Comparison of ENCODE assay signal across 8 cellular contexts in the genomic region with DNA sequence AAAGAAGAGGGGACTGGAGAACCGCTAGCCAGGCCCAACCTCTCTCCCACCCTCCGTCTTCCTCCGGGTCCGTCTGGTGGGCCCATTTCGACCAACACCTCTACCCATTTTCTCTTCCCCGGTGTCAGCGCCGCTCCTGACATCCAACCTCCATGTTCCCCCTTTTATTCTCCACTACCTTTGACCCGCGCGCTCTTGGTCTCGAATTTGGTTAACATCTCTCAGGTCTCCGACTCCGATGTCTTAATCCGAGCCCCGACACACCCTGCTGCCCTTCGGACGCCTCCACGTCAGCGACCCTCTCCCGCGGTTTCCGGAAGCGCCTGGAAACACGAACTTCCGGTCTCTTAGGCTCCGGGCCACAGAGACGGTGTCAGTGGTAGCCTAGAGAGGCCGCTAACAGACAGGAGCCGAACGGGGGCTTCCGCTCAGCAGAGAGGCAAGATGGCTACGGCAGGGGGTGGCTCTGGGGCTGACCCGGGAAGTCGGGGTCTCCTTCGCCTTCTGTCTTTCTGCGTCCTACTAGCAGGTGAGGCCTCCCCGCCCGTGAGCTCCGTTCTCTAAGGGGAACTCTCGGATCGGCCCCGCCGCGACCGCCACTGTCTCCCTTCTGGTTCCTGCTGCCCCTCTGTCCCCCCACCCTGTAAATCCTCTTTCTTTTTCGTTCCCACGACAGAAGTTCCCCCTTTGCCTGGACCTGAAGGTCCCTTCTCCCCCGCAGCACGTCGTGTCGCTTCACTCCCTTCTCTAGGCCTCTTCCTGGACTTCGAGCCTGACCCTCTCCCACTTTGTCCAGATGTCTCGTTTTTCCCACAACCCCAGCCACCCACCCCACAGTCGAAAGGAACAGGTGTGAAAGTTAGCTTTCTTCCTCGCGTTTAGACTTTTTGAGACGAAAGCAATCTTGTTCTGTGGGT. TPM values are rescaled to one million over a fixed set of nuclear protein-coding genes. Genes with fewer than 3 reads are reported as not detected.
DNase-seq lines count a peak whose midpoint lies in the region; ATAC-seq and TF ChIP-seq lines count a peak whose summit lies in the region.

Gene COPA, minus strand, starts transcription at position 298 of the 917 bp plus-strand sequence. Its CDS starts 80 bp downstream, at position 218.
Gene NCSTN, plus strand, starts transcription at position 431 of the 917 bp plus-strand sequence. Its CDS starts 14 bp downstream, at position 445.

- peak within 1 kb of the TSS; percentile 77 for H3K4me3 ChIP-seq in CD8-positive, alpha-beta memory T cell (ENCODE audit: low read length)

- peaks cover 8 to 72% (median 12%) of the 10 kb centered on the region in 3 donors for H3K36me3 Mint-ChIP-seq in CD8-positive, alpha-beta memory T cell
- peaks cover 54% of the 10 kb centered on the region for H3K36me3 Mint-ChIP-seq in effector memory CD8-positive, alpha-beta T cell (ENCODE audit: insufficient read depth)
- H3K36me3 Mint-ChIP-seq in memory B cell = peaks cover 17% of the 10 kb centered on the region

- H3K4me3 Mint-ChIP-seq in CD8-positive, alpha-beta memory T cell = peak within 1 kb of the TSS; percentile 98 to 100 (median 100)
- peak within 1 kb of the TSS; percentile 94 to 99 for H3K4me3 Mint-ChIP-seq in effector memory CD8-positive, alpha-beta T cell
- peak within 1 kb of the TSS; percentile 95 for H3K4me3 Mint-ChIP-seq in memory B cell

- H3K9me3 Mint-ChIP-seq in CD8-positive, alpha-beta memory T cell = no peaks in the 10 kb centered on the region
- no peaks in the 10 kb centered on the region for H3K9me3 Mint-ChIP-seq in effector memory CD8-positive, alpha-beta T cell
- H3K9me3 Mint-ChIP-seq in memory B cell = no peaks in the 10 kb centered on the region

- peak; percentile 84 to 95 (median 90) for DNase-seq in CD8-positive, alpha-beta memory T cell
- DNase-seq in GM20000 (ENCODE audit: low spot score) (peak; percentile 90), HT1080 (ENCODE audit: low read depth) (peak; percentile 91), NOMO-1 treated with DMSO at 0.1 percent for 48 hours (lab: John Stamatoyannopoulos, UW; ENCODE audit: unreplicated experiment) (peak; percentile 89), memory B cell (ENCODE audit: low spot score in 2 of 2) (peak; percentile 81 to 91)
- peak; percentile 77 to 80 for DNase-seq in activated CD8-positive, alpha-beta memory T cell treated with anti-CD3 and anti-CD28 coated beads for 4 hours (ENCODE audit: low read depth in 2 of 2)
- peak; percentile 87 to 88 (median 87) for DNase-seq in effector memory CD8-positive, alpha-beta T cell
- DNase-seq in stimulated activated CD8-positive, alpha-beta memory T cell treated with anti-CD3 and anti-CD28 coated beads, Interleukin-12 subunit alpha, Interleukin-12 subunit beta, amount 100 ng/mL, for 24 hours (ENCODE audit: extremely low read depth) = peak; percentile 78

- H3K27ac ChIP-seq in CD8-positive, alpha-beta memory T cell (ENCODE audit: low read depth, low read length) = peak within 1 kb of the TSS; percentile 97

- CTCF ChIA-PET in CD8-positive, alpha-beta memory T cell (lab: Charles Lee) = interaction anchor here (0.6 to 1.7 kb wide), 2 partner anchors 12 to 200 kb away, joined by 4 to 5 read pairs; no protein-coding TSS in a partner anchor

- TF ChIP-seq CTCF in GM20000 (IDR thresholded peaks at IDR 0.05; ENCODE audit: extremely low read depth, missing control alignments) = no peak

- POLR2A ChIA-PET in CD8-positive, alpha-beta memory T cell (lab: Charles Lee) = no interaction called here

- no peaks in the 10 kb centered on the region for H3K9me3 ChIP-seq in CD8-positive, alpha-beta memory T cell (ENCODE audit: low read length)

- H3K4me1 ChIP-seq in CD8-positive, alpha-beta memory T cell (ENCODE audit: insufficient read depth, low read length) = peaks cover 22% of the 10 kb centered on the region

- H3K27me3 Mint-ChIP-seq in CD8-positive, alpha-beta memory T cell = peaks cover 0 to 4% of the 10 kb centered on the region in 2 donors
- H3K27me3 Mint-ChIP-seq in effector memory CD8-positive, alpha-beta T cell = no peaks in the 10 kb centered on the region
- no peaks in the 10 kb centered on the region for H3K27me3 Mint-ChIP-seq in memory B cell

- peaks cover 61 to 76% (median 71%) of the 10 kb centered on the region in 3 donors for H3K4me1 Mint-ChIP-seq in CD8-positive, alpha-beta memory T cell
- peaks cover 26 to 45% of the 10 kb centered on the region in 2 donors for H3K4me1 Mint-ChIP-seq in effector memory CD8-positive, alpha-beta T cell (ENCODE audit: low read depth in 2 of 2)
- H3K4me1 Mint-ChIP-seq in memory B cell = peaks cover 34% of the 10 kb centered on the region

- peak within 1 kb of the TSS; percentile 96 to 100 (median 100) for H3K27ac Mint-ChIP-seq in CD8-positive, alpha-beta memory T cell
- peak within 1 kb of the TSS; percentile 98 to 99 for H3K27ac Mint-ChIP-seq in effector memory CD8-positive, alpha-beta T cell
- H3K27ac Mint-ChIP-seq in memory B cell = peak within 1 kb of the TSS; percentile 99

- peaks cover 12% of the 10 kb centered on the region for H3K36me3 ChIP-seq in CD8-positive, alpha-beta memory T cell (ENCODE audit: insufficient read depth, low read length)

- peak; percentile 97 for ATAC-seq in effector memory CD8-positive, alpha-beta T cell (replicated peaks)
- ATAC-seq in memory B cell (ENCODE audit: low read depth) = peak; percentile 85

- no peaks in the 10 kb centered on the region for H3K27me3 ChIP-seq in CD8-positive, alpha-beta memory T cell (ENCODE audit: insufficient read depth, low read length, poor library complexity, severe bottlenecking)

RNA-seq across cellular contexts. Expression of gene COPA, which starts in this region (rescaled TPM):
- total RNA-seq in CD8-positive, alpha-beta memory T cell = 100 to 1,000 TPM; 129 to 139 TPM
- polyA plus RNA-seq in CD8-positive, alpha-beta memory T cell = 121 TPM
- total RNA-seq in HT1080 (2014; rRNA removed; shearing (Covaris generic)) = 115 and 133 TPM in 2 replicates
- 107 and 130 TPM in 2 replicates for polyA plus RNA-seq in HT1080 (2015; cell fraction: cytosol; rRNA removed)
- polyA plus RNA-seq in HT1080 (2015; cell fraction: nucleus; rRNA removed) = 259 and 279 TPM in 2 replicates

RNA-seq across cellular contexts. Expression of gene NCSTN, which starts in this region (rescaled TPM):
- total RNA-seq in CD8-positive, alpha-beta memory T cell = 10 to 100 TPM; 58.7 to 61.3 TPM
- 74.4 TPM for polyA plus RNA-seq in CD8-positive, alpha-beta memory T cell
- total RNA-seq in HT1080 (2014; rRNA removed; shearing (Covaris generic)) = 40.0 and 49.0 TPM in 2 replicates
- 113 and 132 TPM in 2 replicates for polyA plus RNA-seq in HT1080 (2015; cell fraction: cytosol; rRNA removed)
- polyA plus RNA-seq in HT1080 (2015; cell fraction: nucleus; rRNA removed) = 350 and 447 TPM in 2 replicates

Comparison
In these comparisons a context has a peak if more than half of its experiments do, and no peak if none do; other contexts are left out.
1. Peak in every context shown above with its lines: DNase-seq, ATAC-seq, H3K4me3 ChIP-seq and H3K27ac ChIP-seq.